ENCODE assay signal across 13 cellular contexts in genomic region chr2:105858868-105859693, GRCh38.
DNase-seq lines count a peak whose midpoint lies in the region; ATAC-seq, FAIRE-seq and TF ChIP-seq lines count a peak whose summit lies in the region.
"Had no signal": no experiment of that assay in that cellular context is flagged by ENCODE, and none has a peak within 500 bp of the region (broad histone marks: within the 10 kb centered on the region; RNA-seq: fewer than 3 reads in every experiment).

No MANE protein-coding gene starts in this region.

- FAIRE-seq in GM12891 (lab: Jason Lieb, UNC) = no peak

- H3K27me3 Mint-ChIP-seq in T-helper 17 cell (no peaks in the 10 kb centered on the region), type B pancreatic cell (no peaks in the 10 kb centered on the region)
- H3K27me3 Mint-ChIP-seq in effector memory CD8-positive, alpha-beta T cell = no peaks in the 10 kb centered on the region

- H3K9me3 Mint-ChIP-seq in effector memory CD8-positive, alpha-beta T cell = no peaks in the 10 kb centered on the region
- no peaks in the 10 kb centered on the region for H3K9me3 Mint-ChIP-seq in type B pancreatic cell

- H3K27ac Mint-ChIP-seq in T-helper 17 cell = peak overlapping the region; percentile 98
- H3K27ac Mint-ChIP-seq in effector memory CD8-positive, alpha-beta T cell = peak overlapping the region; percentile 97 to 98
- peak overlapping the region; percentile 91 for H3K27ac Mint-ChIP-seq in type B pancreatic cell

- H3K36me3 Mint-ChIP-seq in T-helper 17 cell (ENCODE audit: low read depth) = peaks cover 7% of the 10 kb centered on the region
- H3K36me3 Mint-ChIP-seq in effector memory CD8-positive, alpha-beta T cell (ENCODE audit: insufficient read depth) = peaks cover 50% of the 10 kb centered on the region
- H3K36me3 Mint-ChIP-seq in type B pancreatic cell = peaks cover 34% of the 10 kb centered on the region

- H3K4me3 Mint-ChIP-seq in T-helper 17 cell = peak overlapping the region; percentile 83
- H3K4me3 Mint-ChIP-seq in effector memory CD8-positive, alpha-beta T cell = peak overlapping the region; percentile 34 to 78
- H3K4me3 Mint-ChIP-seq in type B pancreatic cell = no peak overlapping the region

- DNase-seq in stimulated activated CD4-positive, alpha-beta T cell treated with anti-CD3 and anti-CD28 coated beads, Interleukin-4, amount 100 ng/mL, for 24 hours = peak; percentile 39
- no peak for DNase-seq in stimulated activated CD4-positive, alpha-beta T cell treated with anti-CD3 and anti-CD28 coated beads, Interleukin-1b, Interleukin-23, amount 100 ng/mL, for 48 hours
- no peak for DNase-seq in T-helper 17 cell
- DNase-seq in effector memory CD8-positive, alpha-beta T cell = no peak
- DNase-seq in type B pancreatic cell (ENCODE audit: extremely low spot score, unreplicated experiment) = no peak
- no peak for DNase-seq in NCI-H2227 (lab: John Stamatoyannopoulos, UW; ENCODE audit: unreplicated experiment)
- no peak for DNase-seq in GM12891 (ENCODE audit: insufficient read length, low spot score)
- DNase-seq: central memory CD4-positive, alpha-beta T cell; mesenchymal stem cell; NCI-H2227 treated with DMSO at 0.1 percent for 48 hours; SHP77 had no signal

- H3K4me1 Mint-ChIP-seq in T-helper 17 cell (peaks cover 67% of the 10 kb centered on the region), type B pancreatic cell (ENCODE audit: unreplicated experiment) (peaks cover 39% of the 10 kb centered on the region)
- peaks cover 69 to 90% of the 10 kb centered on the region in 2 donors for H3K4me1 Mint-ChIP-seq in effector memory CD8-positive, alpha-beta T cell (ENCODE audit: low read depth in 2 of 2)

- no peaks in the 10 kb centered on the region for H3K9me3 ChIP-seq in T-helper 17 cell (ENCODE audit: control insufficient read depth, low read length, poor library complexity, severe bottlenecking)
- H3K9me3 ChIP-seq: right atrium auricular region had no signal

- TF ChIP-seq CTCF in type B pancreatic cell (conservative IDR thresholded peaks at IDR 0.05) = no peak

- no peak for TF ChIP-seq POLR2A in GM12891 (IDR thresholded peaks at IDR 0.05; ENCODE audit: low read depth, low read length)

- ATAC-seq in T-helper 17 cell (no peak), HG02884 (IDR thresholded peaks at IDR 0.05; ENCODE audit: unreplicated experiment) (no peak)
- peak; percentile 25 for ATAC-seq in effector memory CD8-positive, alpha-beta T cell (replicated peaks)

TF ChIP-seq in GM12891, 5 proteins besides CTCF, POLR2A, EP300 and RAD21:
- TF ChIP-seq TAF1 (IDR thresholded peaks at IDR 0.05; ENCODE audit: low read depth, low read length) = no peak
- TF ChIP-seq POLR2AphosphoS5 (IDR thresholded peaks at IDR 0.05; ENCODE audit: low read depth, low read length) = no peak
- no peak for TF ChIP-seq POU2F2 (IDR thresholded peaks at IDR 0.05; ENCODE audit: low read depth, low read length)
- no peak for TF ChIP-seq PAX5 (IDR thresholded peaks at IDR 0.05; ENCODE audit: insufficient read depth, low read length, severe bottlenecking)
- TF ChIP-seq SPI1 (IDR thresholded peaks at IDR 0.05; ENCODE audit: low read depth, low read length) = no peak
